1 cellular context compared by ENCODE assay signal in the genomic region with DNA sequence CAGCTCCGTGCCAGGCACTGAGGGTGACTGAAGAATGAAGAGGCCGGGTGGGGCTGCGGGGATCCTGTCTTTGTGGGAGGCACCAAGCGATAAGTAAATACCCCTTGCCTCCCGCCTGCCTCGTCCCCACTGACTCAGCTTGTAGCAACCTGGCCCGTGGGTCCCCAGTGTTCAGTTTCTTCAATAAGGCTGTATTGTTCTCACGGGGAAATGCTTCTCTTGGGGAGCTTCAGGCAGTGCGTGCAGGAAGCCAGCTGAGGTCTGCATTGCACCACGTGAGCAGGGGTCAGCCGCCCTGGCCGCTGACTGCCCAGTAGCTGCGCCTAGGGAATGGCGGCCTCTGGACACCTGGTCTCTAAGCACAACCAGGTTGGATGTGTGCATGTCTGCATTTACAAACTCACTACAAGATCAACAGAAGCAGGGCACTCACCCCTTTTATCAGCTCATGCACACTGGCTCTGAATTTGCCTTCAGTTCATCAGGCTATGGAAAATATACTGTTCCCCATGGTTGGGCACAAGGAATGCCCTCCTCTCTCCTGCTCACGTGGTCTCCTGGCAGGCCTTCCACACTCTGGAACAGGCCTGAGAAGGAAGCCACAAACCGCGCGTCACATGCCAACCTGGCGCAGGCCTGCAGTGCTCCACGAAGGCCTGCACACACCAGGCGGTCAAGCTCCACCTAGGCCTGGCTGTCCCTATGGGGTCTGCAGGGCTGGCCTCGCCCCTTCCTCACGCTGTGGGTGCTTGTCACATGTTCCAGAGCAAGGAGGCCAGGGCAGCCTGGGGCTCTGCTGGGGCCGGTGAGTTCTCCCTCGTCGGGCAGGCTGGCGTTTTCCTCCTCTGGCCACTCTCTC.
A peak's percentile ranks its signal among the peaks of the same experiment; 100 is the strongest.
TF ChIP-seq lines count a peak whose summit lies in the region.

No MANE protein-coding gene starts in this region.

TF ChIP-seq in HepG2, 621 proteins besides CTCF, POLR2A, EP300 and RAD21 (continued from another document and continues in another):
- 0 out of 2 replicates have a peak, but pooled peaks have one; percentile 32 for TF ChIP-seq USF2 (IDR thresholded peaks at IDR 0.05; ENCODE audit: low read depth, low read length)
- TF ChIP-seq USF2 (CRISPR knock-in tag; IDR thresholded peaks at IDR 0.05; ENCODE audit: borderline replicate concordance): no peak; the same call in 1 of the 2 replicates
- TF ChIP-seq ZBTB4 (CRISPR knock-in tag; IDR thresholded peaks at IDR 0.05; ENCODE audit: borderline replicate concordance): peak; percentile 88; the same call in 1 of the 2 replicates
- TF ChIP-seq NR2C2 (CRISPR knock-in tag; IDR thresholded peaks at IDR 0.05; ENCODE audit: borderline replicate concordance): peak; percentile 29; the same call in 1 of the 2 replicates
- no peak for TF ChIP-seq PHF8 (CRISPR knock-in tag; IDR thresholded peaks at IDR 0.05)
- TF ChIP-seq POGZ (CRISPR knock-in tag; IDR thresholded peaks at IDR 0.05): peak; percentile 67; the same call in 1 of the 2 replicates
- TF ChIP-seq MAX (IDR thresholded peaks at IDR 0.05): peak; percentile 74
- peak; percentile 66 for TF ChIP-seq RARA (CRISPR knock-in tag; IDR thresholded peaks at IDR 0.05)
- no peak for TF ChIP-seq ZBTB49 (CRISPR knock-in tag; IDR thresholded peaks at IDR 0.05; ENCODE audit: borderline replicate concordance)
- TF ChIP-seq SP1 (IDR thresholded peaks at IDR 0.05): no peak
- TF ChIP-seq SP1 (CRISPR knock-in tag; IDR thresholded peaks at IDR 0.05): no peak
- TF ChIP-seq, protein P1, sequence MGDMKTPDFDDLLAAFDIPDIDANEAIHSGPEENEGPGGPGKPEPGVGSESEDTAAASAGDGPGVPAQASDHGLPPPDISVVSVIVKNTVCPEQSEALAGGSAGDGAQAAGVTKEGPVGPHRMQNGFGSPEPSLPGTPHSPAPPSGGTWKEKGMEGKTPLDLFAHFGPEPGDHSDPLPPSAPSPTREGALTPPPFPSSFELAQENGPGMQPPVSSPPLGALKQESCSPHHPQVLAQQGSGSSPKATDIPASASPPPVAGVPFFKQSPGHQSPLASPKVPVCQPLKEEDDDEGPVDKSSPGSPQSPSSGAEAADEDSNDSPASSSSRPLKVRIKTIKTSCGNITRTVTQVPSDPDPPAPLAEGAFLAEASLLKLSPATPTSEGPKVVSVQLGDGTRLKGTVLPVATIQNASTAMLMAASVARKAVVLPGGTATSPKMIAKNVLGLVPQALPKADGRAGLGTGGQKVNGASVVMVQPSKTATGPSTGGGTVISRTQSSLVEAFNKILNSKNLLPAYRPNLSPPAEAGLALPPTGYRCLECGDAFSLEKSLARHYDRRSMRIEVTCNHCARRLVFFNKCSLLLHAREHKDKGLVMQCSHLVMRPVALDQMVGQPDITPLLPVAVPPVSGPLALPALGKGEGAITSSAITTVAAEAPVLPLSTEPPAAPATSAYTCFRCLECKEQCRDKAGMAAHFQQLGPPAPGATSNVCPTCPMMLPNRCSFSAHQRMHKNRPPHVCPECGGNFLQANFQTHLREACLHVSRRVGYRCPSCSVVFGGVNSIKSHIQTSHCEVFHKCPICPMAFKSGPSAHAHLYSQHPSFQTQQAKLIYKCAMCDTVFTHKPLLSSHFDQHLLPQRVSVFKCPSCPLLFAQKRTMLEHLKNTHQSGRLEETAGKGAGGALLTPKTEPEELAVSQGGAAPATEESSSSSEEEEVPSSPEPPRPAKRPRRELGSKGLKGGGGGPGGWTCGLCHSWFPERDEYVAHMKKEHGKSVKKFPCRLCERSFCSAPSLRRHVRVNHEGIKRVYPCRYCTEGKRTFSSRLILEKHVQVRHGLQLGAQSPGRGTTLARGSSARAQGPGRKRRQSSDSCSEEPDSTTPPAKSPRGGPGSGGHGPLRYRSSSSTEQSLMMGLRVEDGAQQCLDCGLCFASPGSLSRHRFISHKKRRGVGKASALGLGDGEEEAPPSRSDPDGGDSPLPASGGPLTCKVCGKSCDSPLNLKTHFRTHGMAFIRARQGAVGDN (CRISPR knock-in tag; IDR thresholded peaks at IDR 0.05): peak; percentile 63
- no peak for TF ChIP-seq ATAD3A (CRISPR knock-in tag; IDR thresholded peaks at IDR 0.05)
- TF ChIP-seq, protein P2, sequence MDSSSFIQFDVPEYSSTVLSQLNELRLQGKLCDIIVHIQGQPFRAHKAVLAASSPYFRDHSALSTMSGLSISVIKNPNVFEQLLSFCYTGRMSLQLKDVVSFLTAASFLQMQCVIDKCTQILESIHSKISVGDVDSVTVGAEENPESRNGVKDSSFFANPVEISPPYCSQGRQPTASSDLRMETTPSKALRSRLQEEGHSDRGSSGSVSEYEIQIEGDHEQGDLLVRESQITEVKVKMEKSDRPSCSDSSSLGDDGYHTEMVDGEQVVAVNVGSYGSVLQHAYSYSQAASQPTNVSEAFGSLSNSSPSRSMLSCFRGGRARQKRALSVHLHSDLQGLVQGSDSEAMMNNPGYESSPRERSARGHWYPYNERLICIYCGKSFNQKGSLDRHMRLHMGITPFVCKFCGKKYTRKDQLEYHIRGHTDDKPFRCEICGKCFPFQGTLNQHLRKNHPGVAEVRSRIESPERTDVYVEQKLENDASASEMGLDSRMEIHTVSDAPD (CRISPR knock-in tag; IDR thresholded peaks at IDR 0.05): no peak
- TF ChIP-seq TGIF2 (CRISPR knock-in tag; IDR thresholded peaks at IDR 0.05): 0 out of 2 replicates have a peak, but pooled peaks have one; percentile 24
- TF ChIP-seq, protein P3, sequence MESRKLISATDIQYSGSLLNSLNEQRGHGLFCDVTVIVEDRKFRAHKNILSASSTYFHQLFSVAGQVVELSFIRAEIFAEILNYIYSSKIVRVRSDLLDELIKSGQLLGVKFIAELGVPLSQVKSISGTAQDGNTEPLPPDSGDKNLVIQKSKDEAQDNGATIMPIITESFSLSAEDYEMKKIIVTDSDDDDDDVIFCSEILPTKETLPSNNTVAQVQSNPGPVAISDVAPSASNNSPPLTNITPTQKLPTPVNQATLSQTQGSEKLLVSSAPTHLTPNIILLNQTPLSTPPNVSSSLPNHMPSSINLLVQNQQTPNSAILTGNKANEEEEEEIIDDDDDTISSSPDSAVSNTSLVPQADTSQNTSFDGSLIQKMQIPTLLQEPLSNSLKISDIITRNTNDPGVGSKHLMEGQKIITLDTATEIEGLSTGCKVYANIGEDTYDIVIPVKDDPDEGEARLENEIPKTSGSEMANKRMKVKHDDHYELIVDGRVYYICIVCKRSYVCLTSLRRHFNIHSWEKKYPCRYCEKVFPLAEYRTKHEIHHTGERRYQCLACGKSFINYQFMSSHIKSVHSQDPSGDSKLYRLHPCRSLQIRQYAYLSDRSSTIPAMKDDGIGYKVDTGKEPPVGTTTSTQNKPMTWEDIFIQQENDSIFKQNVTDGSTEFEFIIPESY (CRISPR knock-in tag; IDR thresholded peaks at IDR 0.05): peak; percentile 99
- TF ChIP-seq CENPT (CRISPR knock-in tag; IDR thresholded peaks at IDR 0.05; ENCODE audit: low read depth): no peak
- no peak for TF ChIP-seq MXD3 (CRISPR knock-in tag; IDR thresholded peaks at IDR 0.05)
- peak; percentile 76 for TF ChIP-seq RXRA (CRISPR knock-in tag; IDR thresholded peaks at IDR 0.05)
- TF ChIP-seq, protein P4, sequence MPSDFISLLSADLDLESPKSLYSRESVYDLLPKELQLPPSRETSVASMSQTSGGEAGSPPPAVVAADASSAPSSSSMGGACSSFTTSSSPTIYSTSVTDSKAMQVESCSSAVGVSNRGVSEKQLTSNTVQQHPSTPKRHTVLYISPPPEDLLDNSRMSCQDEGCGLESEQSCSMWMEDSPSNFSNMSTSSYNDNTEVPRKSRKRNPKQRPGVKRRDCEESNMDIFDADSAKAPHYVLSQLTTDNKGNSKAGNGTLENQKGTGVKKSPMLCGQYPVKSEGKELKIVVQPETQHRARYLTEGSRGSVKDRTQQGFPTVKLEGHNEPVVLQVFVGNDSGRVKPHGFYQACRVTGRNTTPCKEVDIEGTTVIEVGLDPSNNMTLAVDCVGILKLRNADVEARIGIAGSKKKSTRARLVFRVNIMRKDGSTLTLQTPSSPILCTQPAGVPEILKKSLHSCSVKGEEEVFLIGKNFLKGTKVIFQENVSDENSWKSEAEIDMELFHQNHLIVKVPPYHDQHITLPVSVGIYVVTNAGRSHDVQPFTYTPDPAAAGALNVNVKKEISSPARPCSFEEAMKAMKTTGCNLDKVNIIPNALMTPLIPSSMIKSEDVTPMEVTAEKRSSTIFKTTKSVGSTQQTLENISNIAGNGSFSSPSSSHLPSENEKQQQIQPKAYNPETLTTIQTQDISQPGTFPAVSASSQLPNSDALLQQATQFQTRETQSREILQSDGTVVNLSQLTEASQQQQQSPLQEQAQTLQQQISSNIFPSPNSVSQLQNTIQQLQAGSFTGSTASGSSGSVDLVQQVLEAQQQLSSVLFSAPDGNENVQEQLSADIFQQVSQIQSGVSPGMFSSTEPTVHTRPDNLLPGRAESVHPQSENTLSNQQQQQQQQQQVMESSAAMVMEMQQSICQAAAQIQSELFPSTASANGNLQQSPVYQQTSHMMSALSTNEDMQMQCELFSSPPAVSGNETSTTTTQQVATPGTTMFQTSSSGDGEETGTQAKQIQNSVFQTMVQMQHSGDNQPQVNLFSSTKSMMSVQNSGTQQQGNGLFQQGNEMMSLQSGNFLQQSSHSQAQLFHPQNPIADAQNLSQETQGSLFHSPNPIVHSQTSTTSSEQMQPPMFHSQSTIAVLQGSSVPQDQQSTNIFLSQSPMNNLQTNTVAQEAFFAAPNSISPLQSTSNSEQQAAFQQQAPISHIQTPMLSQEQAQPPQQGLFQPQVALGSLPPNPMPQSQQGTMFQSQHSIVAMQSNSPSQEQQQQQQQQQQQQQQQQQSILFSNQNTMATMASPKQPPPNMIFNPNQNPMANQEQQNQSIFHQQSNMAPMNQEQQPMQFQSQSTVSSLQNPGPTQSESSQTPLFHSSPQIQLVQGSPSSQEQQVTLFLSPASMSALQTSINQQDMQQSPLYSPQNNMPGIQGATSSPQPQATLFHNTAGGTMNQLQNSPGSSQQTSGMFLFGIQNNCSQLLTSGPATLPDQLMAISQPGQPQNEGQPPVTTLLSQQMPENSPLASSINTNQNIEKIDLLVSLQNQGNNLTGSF (CRISPR knock-in tag; IDR thresholded peaks at IDR 0.05): no peak
- TF ChIP-seq ZBTB38 (CRISPR knock-in tag; IDR thresholded peaks at IDR 0.05): peak; percentile 98
- TF ChIP-seq E2F5 (CRISPR knock-in tag; conservative IDR thresholded peaks at IDR 0.05): no peak
- no peak for TF ChIP-seq FOXA1 (IDR thresholded peaks at IDR 0.05)
- TF ChIP-seq FOXA1 (CRISPR knock-in tag; IDR thresholded peaks at IDR 0.05): peak; percentile 32; the same call in 1 of the 2 replicates
- no peak for TF ChIP-seq ZNF282 (IDR thresholded peaks at IDR 0.05; ENCODE audit: partially characterized antibody)
- TF ChIP-seq ELF3 (CRISPR knock-in tag; IDR thresholded peaks at IDR 0.05): 0 out of 2 replicates have a peak, but pooled peaks have one; percentile 19
